2 cellular contexts compared by ENCODE assay signal in genomic region chr16:81627024-81627423, GRCh38.
A peak's percentile ranks its signal among the peaks of the same experiment; 100 is the strongest.
TF ChIP-seq lines count a peak whose summit lies in the region.

No MANE protein-coding gene starts in this region.

TF ChIP-seq in IMR-90, 13 proteins besides CTCF, POLR2A, EP300 and RAD21:
- TF ChIP-seq SMC3 (IDR thresholded peaks at IDR 0.05; ENCODE audit: low read depth, low read length): no peak
- peak; percentile 86 for TF ChIP-seq RCOR1 (IDR thresholded peaks at IDR 0.05; ENCODE audit: insufficient replicate concordance, low read length)
- peak; percentile 31; the same call in 1 of the 2 replicates for TF ChIP-seq FOS (IDR thresholded peaks at IDR 0.05; ENCODE audit: low read depth, low read length)
- TF ChIP-seq BHLHE40 (IDR thresholded peaks at IDR 0.05; ENCODE audit: low read depth, low read length): peak; percentile 13; the same call in 1 of the 2 replicates

TF ChIP-seq in endothelial cell of umbilical vein, 7 proteins besides CTCF, POLR2A, EP300 and RAD21:
- TF ChIP-seq JUN (IDR thresholded peaks at IDR 0.05; ENCODE audit: borderline replicate concordance, insufficient read depth, insufficient read length, low read depth) (no peak), GATA2 (IDR thresholded peaks at IDR 0.05; ENCODE audit: insufficient read depth, insufficient read length, low read depth, low read length) (no peak), EZH2 (IDR thresholded peaks at IDR 0.05; ENCODE audit: borderline replicate concordance, low read depth, low read length, severe bottlenecking) (no peak), POLR2AphosphoS5 (IDR thresholded peaks at IDR 0.05; ENCODE audit: insufficient read depth, low read depth, low read length) (no peak), FOS (IDR thresholded peaks at IDR 0.05; ENCODE audit: borderline replicate concordance, insufficient read depth, low read length) (no peak), MAX (IDR thresholded peaks at IDR 0.05; ENCODE audit: insufficient read depth, insufficient read length) (no peak), MYC (IDR thresholded peaks at IDR 0.05; ENCODE audit: low read depth, low read length) (no peak)
